1 cellular context compared by ENCODE assay signal in genomic region chr17:4969551-4970231, GRCh38.
TF ChIP-seq lines count a peak whose summit lies in the region.

No MANE protein-coding gene starts in this region.

TF ChIP-seq in HepG2, 621 proteins besides CTCF, POLR2A, EP300 and RAD21 (continued from another document and continues in another):
- TF ChIP-seq ZHX2 (IDR thresholded peaks at IDR 0.05; ENCODE audit: low read depth) (no peak), ZHX2 (CRISPR knock-in tag; IDR thresholded peaks at IDR 0.05; ENCODE audit: borderline replicate concordance) (no peak), ZBTB1 (CRISPR knock-in tag; IDR thresholded peaks at IDR 0.05; ENCODE audit: borderline replicate concordance) (no peak), ZNF878 (CRISPR knock-in tag; IDR thresholded peaks at IDR 0.05) (no peak), CEBPG (CRISPR knock-in tag; IDR thresholded peaks at IDR 0.05) (peak; percentile 54), ZNF646 (CRISPR knock-in tag; IDR thresholded peaks at IDR 0.05) (0 out of 2 replicates have a peak, but pooled peaks have one; percentile 18), KDM5B (CRISPR knock-in tag; IDR thresholded peaks at IDR 0.05; ENCODE audit: borderline replicate concordance) (no peak), KDM3A (CRISPR knock-in tag; IDR thresholded peaks at IDR 0.05; ENCODE audit: low read depth) (0 out of 2 replicates have a peak, but pooled peaks have one; percentile 17), MXD3 (CRISPR knock-in tag; IDR thresholded peaks at IDR 0.05) (no peak), ZNF329 (CRISPR knock-in tag; IDR thresholded peaks at IDR 0.05; ENCODE audit: low read depth) (no peak), DNMT1 (CRISPR knock-in tag; IDR thresholded peaks at IDR 0.05) (no peak), PAX8 (CRISPR knock-in tag; IDR thresholded peaks at IDR 0.05; ENCODE audit: borderline replicate concordance) (no peak), ZSCAN31 (CRISPR knock-in tag; IDR thresholded peaks at IDR 0.05; ENCODE audit: low read depth) (peak; percentile 14; the same call in 1 of the 2 replicates), KMT2A (CRISPR knock-in tag; IDR thresholded peaks at IDR 0.05) (no peak), ARHGAP35 (CRISPR knock-in tag; IDR thresholded peaks at IDR 0.05; ENCODE audit: borderline replicate concordance) (no peak), ZNF296 (CRISPR knock-in tag; conservative IDR thresholded peaks at IDR 0.05) (no peak), CREB1 (IDR thresholded peaks at IDR 0.05) (no peak), CREB1 (CRISPR knock-in tag; IDR thresholded peaks at IDR 0.05) (no peak), ZNF430 (CRISPR knock-in tag; IDR thresholded peaks at IDR 0.05) (no peak), NCOA5 (CRISPR knock-in tag; IDR thresholded peaks at IDR 0.05) (no peak), ZNF614 (CRISPR knock-in tag; IDR thresholded peaks at IDR 0.05; ENCODE audit: borderline replicate concordance) (0 out of 2 replicates have a peak, but pooled peaks have one; percentile 19), YEATS4 (CRISPR knock-in tag; IDR thresholded peaks at IDR 0.05; ENCODE audit: borderline replicate concordance) (peak; percentile 26; the same call in 1 of the 2 replicates), ZNF784 (CRISPR knock-in tag; IDR thresholded peaks at IDR 0.05; ENCODE audit: borderline replicate concordance) (no peak), HDAC6 (IDR thresholded peaks at IDR 0.05; ENCODE audit: low read depth, low read length) (no peak), LCORL (IDR thresholded peaks at IDR 0.05) (no peak), LCORL (CRISPR knock-in tag; IDR thresholded peaks at IDR 0.05) (peak; percentile 19; the same call in 1 of the 2 replicates), ATF6 (CRISPR knock-in tag; conservative IDR thresholded peaks at IDR 0.05) (no peak), RFX5 (IDR thresholded peaks at IDR 0.05; ENCODE audit: low read depth, low read length) (no peak), ZBTB43 (CRISPR knock-in tag; conservative IDR thresholded peaks at IDR 0.05) (0 out of 2 replicates have a peak, but pooled peaks have one; percentile 40), RXRB (CRISPR knock-in tag; IDR thresholded peaks at IDR 0.05; ENCODE audit: borderline replicate concordance) (peak; percentile 29; the same call in 1 of the 2 replicates), HDAC1 (CRISPR knock-in tag; IDR thresholded peaks at IDR 0.05) (0 out of 2 replicates have a peak, but pooled peaks have one; percentile 45), NFIB (CRISPR knock-in tag; IDR thresholded peaks at IDR 0.05; ENCODE audit: borderline replicate concordance) (no peak), HOMEZ (CRISPR knock-in tag; IDR thresholded peaks at IDR 0.05; ENCODE audit: low read depth) (0 out of 2 replicates have a peak, but pooled peaks have one; percentile 11)
